Comparison of ENCODE assay signal across 8 cellular contexts in genomic region chr18:58671122-58671940, GRCh38. TPM values are rescaled to one million over a fixed set of nuclear protein-coding genes. Genes with fewer than 3 reads are reported as not detected.
DNase-seq lines count a peak whose midpoint lies in the region; ATAC-seq and TF ChIP-seq lines count a peak whose summit lies in the region.

A gene with protein sequence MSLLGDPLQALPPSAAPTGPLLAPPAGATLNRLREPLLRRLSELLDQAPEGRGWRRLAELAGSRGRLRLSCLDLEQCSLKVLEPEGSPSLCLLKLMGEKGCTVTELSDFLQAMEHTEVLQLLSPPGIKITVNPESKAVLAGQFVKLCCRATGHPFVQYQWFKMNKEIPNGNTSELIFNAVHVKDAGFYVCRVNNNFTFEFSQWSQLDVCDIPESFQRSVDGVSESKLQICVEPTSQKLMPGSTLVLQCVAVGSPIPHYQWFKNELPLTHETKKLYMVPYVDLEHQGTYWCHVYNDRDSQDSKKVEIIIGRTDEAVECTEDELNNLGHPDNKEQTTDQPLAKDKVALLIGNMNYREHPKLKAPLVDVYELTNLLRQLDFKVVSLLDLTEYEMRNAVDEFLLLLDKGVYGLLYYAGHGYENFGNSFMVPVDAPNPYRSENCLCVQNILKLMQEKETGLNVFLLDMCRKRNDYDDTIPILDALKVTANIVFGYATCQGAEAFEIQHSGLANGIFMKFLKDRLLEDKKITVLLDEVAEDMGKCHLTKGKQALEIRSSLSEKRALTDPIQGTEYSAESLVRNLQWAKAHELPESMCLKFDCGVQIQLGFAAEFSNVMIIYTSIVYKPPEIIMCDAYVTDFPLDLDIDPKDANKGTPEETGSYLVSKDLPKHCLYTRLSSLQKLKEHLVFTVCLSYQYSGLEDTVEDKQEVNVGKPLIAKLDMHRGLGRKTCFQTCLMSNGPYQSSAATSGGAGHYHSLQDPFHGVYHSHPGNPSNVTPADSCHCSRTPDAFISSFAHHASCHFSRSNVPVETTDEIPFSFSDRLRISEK (plus strand): TSS chr18:58671465. CDS start chr18:58671644, 179 bp downstream.

- H3K36me3 Mint-ChIP-seq in GM23338 (ENCODE audit: low read depth) (no peaks in the 10 kb centered on the region; the same call in 2 of the 3 replicates), natural killer cell (no peaks in the 10 kb centered on the region)

- DNase-seq in GM23338 (ENCODE audit: low spot score), result peak; percentile 93
- DNase-seq in LNCaP clone FGC (ENCODE audit: low read depth), result peak; percentile 64
- DNase-seq in RPMI8226, result peak; percentile 97
- DNase-seq in activated T-helper 1 cell treated with anti-CD3 and anti-CD28 coated beads, Interleukin-2, amount 50 U/mL, for 16 hours (ENCODE audit: low read depth in 1 of 2, low spot score in 1 of 2), result peak; percentile 94 to 96
- DNase-seq in fibroblast of lung (ENCODE audit: low read depth in 2 of 2), result peak; percentile 87 to 90
- peak; percentile 94 for DNase-seq in natural killer cell
- peak; percentile 94 for DNase-seq in stimulated activated naive CD4-positive, alpha-beta T cell treated with Interleukin-2 at 50 U/mL for 16 hours (lab: John Stamatoyannopoulos, UW)

- H3K9me3 ChIP-seq in DOHH2 (ENCODE audit: control insufficient read depth, insufficient read depth, low read length) (no peaks in the 10 kb centered on the region), fibroblast of lung (ENCODE audit: control insufficient read depth, insufficient read depth, low read depth, low read length) (no peaks in the 10 kb centered on the region)

- peaks cover 46% of the 10 kb centered on the region for H3K79me2 ChIP-seq in DOHH2 (ENCODE audit: control insufficient read depth, low read length)
- H3K79me2 ChIP-seq in GM23338 (replicated peaks; ENCODE audit: insufficient read depth), result peaks cover 37% of the 10 kb centered on the region
- H3K79me2 ChIP-seq in fibroblast of lung (ENCODE audit: control insufficient read depth, insufficient read depth, low read length), result peaks cover 23% of the 10 kb centered on the region

- peak; percentile 83 for ATAC-seq in GM23338
- ATAC-seq in natural killer cell, result peak; percentile 89 to 98 (median 90)

- H3K27ac ChIP-seq in DOHH2 (ENCODE audit: low read depth, low read length), result peak within 1 kb of the TSS; percentile 72
- peak within 1 kb of the TSS; percentile 88 for H3K27ac ChIP-seq in GM23338 (ENCODE audit: low read depth)
- peak within 1 kb of the TSS; percentile 66 for H3K27ac ChIP-seq in fibroblast of lung (ENCODE audit: insufficient read depth, low read length)

- H3K9me2 ChIP-seq in DOHH2 (replicated peaks; ENCODE audit: control insufficient read depth, low read length) (no peaks in the 10 kb centered on the region), GM23338 (ENCODE audit: insufficient read depth) (no peaks in the 10 kb centered on the region)

- H4K20me1 ChIP-seq in DOHH2 (ENCODE audit: control insufficient read depth, insufficient read depth, low read depth, low read length) (no peaks in the 10 kb centered on the region), GM23338 (replicated peaks; ENCODE audit: insufficient read depth) (no peaks in the 10 kb centered on the region; the same call in 1 of the 2 replicates), fibroblast of lung (ENCODE audit: control insufficient read depth, extremely low read depth, insufficient read depth, low read length) (no peaks in the 10 kb centered on the region)

- H3K9me3 Mint-ChIP-seq in GM23338 (no peaks in the 10 kb centered on the region), natural killer cell (no peaks in the 10 kb centered on the region)

- H3K27me3 Mint-ChIP-seq in GM23338 (ENCODE audit: insufficient read depth, low read depth, poor library complexity) (peaks cover 11% of the 10 kb centered on the region), natural killer cell (ENCODE audit: low read depth in 2 of 2) (no peaks in the 10 kb centered on the region)

- peaks cover 21% of the 10 kb centered on the region for H3K4me1 Mint-ChIP-seq in GM23338
- peaks cover 34% of the 10 kb centered on the region in 2 donors for H3K4me1 Mint-ChIP-seq in natural killer cell

- TF ChIP-seq CTCF in DOHH2 (IDR thresholded peaks at IDR 0.05; ENCODE audit: low read depth, low read length, poor library complexity, severe bottlenecking) (no peak), GM23338 (conservative IDR thresholded peaks at IDR 0.05; ENCODE audit: low read depth in 2 of 2) (peak; percentile 1 to 18; a peak in 1 of 4 replicates), LNCaP clone FGC (IDR thresholded peaks at IDR 0.05; ENCODE audit: control insufficient read depth, extremely low read depth, insufficient read depth) (peak; percentile 9; the same call in 1 of the 2 replicates), fibroblast of lung (conservative IDR thresholded peaks at IDR 0.05 in 1 of 2, IDR thresholded peaks at IDR 0.05 in 1 of 2; ENCODE audit: low read depth in 1 of 2, low read length in 2 of 2) (no peak), natural killer cell (IDR thresholded peaks at IDR 0.05) (no peak)

- H3K4me3 ChIP-seq in DOHH2 (ENCODE audit: low read length) (peak within 1 kb of the TSS; percentile 84), GM23338 (peak within 1 kb of the TSS; percentile 90), LNCaP clone FGC (ENCODE audit: low read depth, low read length) (peak within 1 kb of the TSS; percentile 88), fibroblast of lung (replicated peaks in 1 of 4; ENCODE audit: control extremely low read depth in 1 of 4, insufficient read depth in 1 of 4, low read depth in 3 of 4, low read length in 4 of 4) (peak within 1 kb of the TSS; percentile 73 to 82 (median 77))

- peak within 1 kb of the TSS; percentile 79 for H3K9ac ChIP-seq in fibroblast of lung (ENCODE audit: insufficient read depth, low read length)

- no peaks in the 10 kb centered on the region for H3K27me3 ChIP-seq in DOHH2 (ENCODE audit: control insufficient read depth, low read length)
- H3K27me3 ChIP-seq in GM23338 (ENCODE audit: insufficient read depth), result no peaks in the 10 kb centered on the region
- H3K27me3 ChIP-seq in fibroblast of lung (ENCODE audit: control insufficient read depth, insufficient read depth, low read length), result no peaks in the 10 kb centered on the region

- peak within 1 kb of the TSS; percentile 94 for H3K27ac Mint-ChIP-seq in GM23338
- peak within 1 kb of the TSS; percentile 88 to 94 for H3K27ac Mint-ChIP-seq in natural killer cell

- peak within 1 kb of the TSS; percentile 92 for H2AFZ ChIP-seq in GM23338
- peak within 1 kb of the TSS; percentile 61 for H2AFZ ChIP-seq in fibroblast of lung (ENCODE audit: low read length)

- intact Hi-C loops in natural killer cell (cut with micrococcal nuclease), result loop anchor here (1.0 to 5.0 kb wide), 3 partner anchors 46 to 91 kb away; no protein-coding TSS in a partner anchor

- H3K4me1 ChIP-seq in DOHH2 (ENCODE audit: control insufficient read depth, low read length), result peaks cover 36% of the 10 kb centered on the region
- H3K4me1 ChIP-seq in GM23338 (ENCODE audit: insufficient read depth), result peaks cover 22% of the 10 kb centered on the region
- H3K4me1 ChIP-seq in fibroblast of lung (ENCODE audit: control insufficient read depth, extremely low read depth, insufficient read depth, low read length), result peaks cover 2% of the 10 kb centered on the region

- H3K4me3 Mint-ChIP-seq in GM23338 (peak within 1 kb of the TSS; percentile 89), natural killer cell (peak within 1 kb of the TSS; percentile 94)

- H3K36me3 ChIP-seq in DOHH2 (ENCODE audit: control insufficient read depth, low read length) (peaks cover 8% of the 10 kb centered on the region), GM23338 (ENCODE audit: insufficient read depth) (no peaks in the 10 kb centered on the region), fibroblast of lung (ENCODE audit: control insufficient read depth, insufficient read depth, low read length) (no peaks in the 10 kb centered on the region)

- H3F3A ChIP-seq in DOHH2 (ENCODE audit: control insufficient read depth, insufficient read depth) (peaks cover 8% of the 10 kb centered on the region), GM23338 (replicated peaks; ENCODE audit: low read depth) (peaks cover 15% of the 10 kb centered on the region)

- H3K4me2 ChIP-seq in DOHH2 (ENCODE audit: low read length) (peak within 1 kb of the TSS; percentile 96), GM23338 (peak within 1 kb of the TSS; percentile 81), fibroblast of lung (ENCODE audit: extremely low read depth, insufficient read depth, low read length) (peak within 1 kb of the TSS; percentile 95)

TF ChIP-seq in GM23338, 12 proteins besides CTCF, POLR2A, EP300 and RAD21:
- TF ChIP-seq EZH2phosphoT487 (IDR thresholded peaks at IDR 0.05; ENCODE audit: unreplicated experiment), result no peak
- TF ChIP-seq POLR2AphosphoS5 (IDR thresholded peaks at IDR 0.05; ENCODE audit: low read depth), result peak; percentile 90

RNA-seq across cellular contexts. Expression of the gene that starts here (rescaled TPM):
- total RNA-seq in GM23338 (2014; rRNA removed; shearing (Covaris generic)), result 16.3 and 18.8 TPM in 2 replicates
- polyA plus RNA-seq in GM23338 (2016; fragmentation: Nextera tagmentation; extraction: Ambion mirVana) (5.2 and 5.4 TPM in 2 replicates), fibroblast of lung (13.0 and 25.5 TPM in 2 replicates)
- total RNA-seq in fibroblast of lung (18.0 and 19.3 TPM in 2 replicates), natural killer cell (10 to 100 TPM; 49.8 to 55.8 (median 54.5) TPM)
- 7.0 and 13.9 TPM in 2 replicates for polyA plus RNA-seq in fibroblast of lung (2012)
- polyA minus RNA-seq in fibroblast of lung (ENCODE audit: low replicate concordance), result 6.3 and 10.0 TPM in 2 replicates

Comparison
In these comparisons a context has a peak if more than half of its experiments do, and no peak if none do; other contexts are left out.
1. Peak in every context shown above with its lines: DNase-seq, ATAC-seq, H3K4me3 ChIP-seq and H3K27ac ChIP-seq.
2. CTCF ChIP-seq: peak in GM23338 (2 of 2) and LNCaP clone FGC (single experiment); none in DOHH2 (single experiment), fibroblast of lung (0 of 2) and natural killer cell (single experiment).